Comparison of ENCODE assay signal across 8 cellular contexts in genomic region chr1:224498574-224499170, GRCh38.
A peak's percentile ranks its signal among the peaks of the same experiment; 100 is the strongest.
DNase-seq lines count a peak whose midpoint lies in the region; ATAC-seq, FAIRE-seq and TF ChIP-seq lines count a peak whose summit lies in the region.

No MANE protein-coding gene starts in this region.

- no peak overlapping the region for H3K4me3 ChIP-seq in body of pancreas
- H3K4me3 ChIP-seq in lung: no peak overlapping the region

- WGBS in body of pancreas, 2 donors: 58 to 65% methylated on average over 12 of the region's 12 CpGs
- WGBS in lung, 2 donors: 51 to 59% methylated on average over 12 of the region's 12 CpGs

- intact Hi-C loops in body of pancreas (cut with DNase I): no loop called here

- H3K4me1 ChIP-seq in body of pancreas (peaks cover 30% of the 10 kb centered on the region), lung (ENCODE audit: control insufficient read depth in 2 of 2, insufficient read depth in 2 of 2, low read length in 2 of 2) (peaks cover 11 to 18% of the 10 kb centered on the region in 2 donors)

- H3K36me3 ChIP-seq in body of pancreas (replicated peaks in 1 of 2; ENCODE audit: insufficient read depth in 1 of 2, low read depth in 2 of 2) (no peaks in the 10 kb centered on the region), lung (ENCODE audit: control insufficient read depth in 2 of 2, insufficient read depth in 2 of 2, low read length in 2 of 2) (no peaks in the 10 kb centered on the region)

- peak in 2 of 3 donors; percentile 34 to 53 for TF ChIP-seq POLR2A in body of pancreas (IDR thresholded peaks at IDR 0.05)

- peak overlapping the region; percentile 57 to 87 (median 80) for H3K27ac ChIP-seq in body of pancreas
- peak overlapping the region; percentile 52 to 87 for H3K27ac ChIP-seq in lung (ENCODE audit: low read depth in 1 of 2, low read length in 1 of 2)

- peak; percentile 67 for DNase-seq in KBM-7
- DNase-seq in body of pancreas: peak; percentile 33 to 53 (median 41)
- DNase-seq in lung (ENCODE audit: low spot score): no peak
- peak; percentile 78 for DNase-seq in urothelium cell line (ENCODE audit: low spot score)
- DNase-seq in cerebellum (ENCODE audit: low spot score): no peak
- DNase-seq in NCI-H1105 (lab: John Stamatoyannopoulos, UW): no peak

- in situ Hi-C loops in KBM-7 (cut with MboI; ENCODE audit: low pct_unique_long_range_greater_than_20kb, low sequenced_read_pairs): no loop called here

- ATAC-seq in GM19351 (IDR thresholded peaks at IDR 0.05; ENCODE audit: unreplicated experiment) (peak; percentile 0), body of pancreas (peak; percentile 22), lung (ENCODE audit: insufficient read depth, low FRiP score) (no peak), GM18861 (IDR thresholded peaks at IDR 0.05; ENCODE audit: unreplicated experiment) (no peak)

- no peak for TF ChIP-seq CTCF in body of pancreas (IDR thresholded peaks at IDR 0.05)
- no peak for TF ChIP-seq CTCF in lung (IDR thresholded peaks at IDR 0.05; ENCODE audit: control extremely low read depth, extremely low read depth)

- no peak for FAIRE-seq in urothelium cell line (lab: Jason Lieb, UNC)

- no peaks in the 10 kb centered on the region for H3K27me3 ChIP-seq in body of pancreas
- no peaks in the 10 kb centered on the region for H3K27me3 ChIP-seq in lung (ENCODE audit: control insufficient read depth, insufficient read depth)

- H3K9me3 ChIP-seq in body of pancreas (no peaks in the 10 kb centered on the region), lung (ENCODE audit: control insufficient read depth in 2 of 2, insufficient read depth in 1 of 2, low read length in 1 of 2) (no peaks in the 10 kb centered on the region)

Comparison
In these comparisons a context has a peak if more than half of its experiments do, and no peak if none do; other contexts are left out.
1. ATAC-seq: peak in GM19351 (single experiment) and body of pancreas (single experiment); none in lung (single experiment) and GM18861 (single experiment).
2. DNase-seq: peak in KBM-7 (single experiment), body of pancreas (4 of 4) and urothelium cell line (single experiment); none in lung (single experiment), cerebellum (single experiment) and NCI-H1105 (single experiment).